18 cellular contexts compared by ENCODE assay signal in genomic region chr3:146164951-146165350, GRCh38. TPM values are rescaled to one million over a fixed set of nuclear protein-coding genes. Genes with fewer than 3 reads are reported as not detected.
DNase-seq lines count a peak whose midpoint lies in the region; ATAC-seq and TF ChIP-seq lines count a peak whose summit lies in the region.
"Had no signal": no experiment of that assay in that cellular context is flagged by ENCODE, and none has a peak within 500 bp of the region (broad histone marks: within the 10 kb centered on the region; RNA-seq: fewer than 3 reads in every experiment).

No MANE protein-coding gene starts in this region.

- H3F3A ChIP-seq in GM23248 (ENCODE audit: insufficient read depth), result peaks cover 62% of the 10 kb centered on the region

- no peak overlapping the region for H4K91ac ChIP-seq in trophoblast cell (ENCODE audit: low read depth, low read length)

- no peak for DNase-seq in GM23248
- DNase-seq in OCI-M1 (lab: John Stamatoyannopoulos, UW), result peak; percentile 42
- DNase-seq in esophagus muscularis mucosa (ENCODE audit: extremely low spot score), result no peak
- DNase-seq in trophoblast cell, result peak; percentile 31 to 63
- DNase-seq in effector memory CD4-positive, alpha-beta T cell, result no peak
- no peak for DNase-seq in NCI-H446 treated with DMSO at 0.1 percent for 48 hours (lab: John Stamatoyannopoulos, UW)
- DNase-seq in activated CD4-positive, alpha-beta T cell treated with anti-CD3 and anti-CD28 coated beads, Interleukin-2, amount 10 ng/mL, durations not matched to agents 24 days and 14 days, result no peak
- DNase-seq: kidney; natural killer cell; NCI-H2029; NK-92 treated with Interleukin-12 subunit alpha and Interleukin-12 subunit beta, amount 100 ng/mL, for 24 hours; WERI-Rb-1 had no signal

- H3K4me3 ChIP-seq in GM23248, result peak overlapping the region; percentile 36
- no peak overlapping the region for H3K4me3 ChIP-seq in esophagus muscularis mucosa
- H3K4me3 ChIP-seq in trophoblast cell (ENCODE audit: low read depth, low read length), result no peak overlapping the region
- no peak overlapping the region for H3K4me3 ChIP-seq in effector memory CD4-positive, alpha-beta T cell (ENCODE audit: insufficient read depth, low read depth, low read length, poor library complexity, severe bottlenecking)
- H3K4me3 ChIP-seq: BLaER1, HAP-1 had no signal

- H3K27me3 Mint-ChIP-seq in activated CD4-positive, alpha-beta T cell treated with anti-CD3 and anti-CD28 coated beads, Interleukin-2, amount 10 ng/mL, durations not matched to agents 24 days and 14 days, result peaks cover 47% of the 10 kb centered on the region

- no peak for TF ChIP-seq CTCF in esophagus muscularis mucosa (IDR thresholded peaks at IDR 0.05)

- H3K27me3 ChIP-seq in GM23248 (replicated peaks; ENCODE audit: insufficient read depth), result no peaks in the 10 kb centered on the region
- H3K27me3 ChIP-seq in esophagus muscularis mucosa, result no peaks in the 10 kb centered on the region
- H3K27me3 ChIP-seq in trophoblast cell (ENCODE audit: insufficient read depth, low read length), result no peaks in the 10 kb centered on the region
- H3K27me3 ChIP-seq in effector memory CD4-positive, alpha-beta T cell (replicated peaks; ENCODE audit: control insufficient read depth, insufficient read depth, low read length, poor library complexity, severe bottlenecking), result peaks cover 4% of the 10 kb centered on the region
- H3K27me3 ChIP-seq: BLaER1 had no signal

- peak overlapping the region; percentile 79 for H3K4me2 ChIP-seq in GM23248 (ENCODE audit: unreplicated experiment)
- H3K4me2 ChIP-seq in trophoblast cell (ENCODE audit: low read length), result no peak overlapping the region
- H3K4me2 ChIP-seq: BLaER1 had no signal

- peak overlapping the region; percentile 15 for H3K14ac ChIP-seq in trophoblast cell (ENCODE audit: low read length)

- no peak overlapping the region for H4K12ac ChIP-seq in trophoblast cell (ENCODE audit: low read depth, low read length)

- H3K9ac ChIP-seq in GM23248, result peak overlapping the region; percentile 47; the same call in 1 of the 2 replicates
- H3K9ac ChIP-seq in trophoblast cell (ENCODE audit: low read length), result no peak overlapping the region
- H3K9ac ChIP-seq: BLaER1 had no signal

- in situ Hi-C loops in GM23248 (cut with MboI), result loop anchor here (25.0 kb wide), 1 partner anchor 378 kb away; no protein-coding TSS in a partner anchor

- H3K4me3 Mint-ChIP-seq in activated CD4-positive, alpha-beta T cell treated with anti-CD3 and anti-CD28 coated beads, Interleukin-2, amount 10 ng/mL, durations not matched to agents 24 days and 14 days, result no peak overlapping the region
- H3K4me3 Mint-ChIP-seq: dendritic cell treated with granulocyte-macrophage colony-stimulating factor and Interleukin-4, amounts not matched to agents 40 ng/mL and 50 ng/mL, for 4 days; natural killer cell; stimulated activated naive CD8-positive, alpha-beta T cell treated with anti-CD3 and anti-CD28 coated beads, Interleukin-15, Interleukin-2, amounts not matched to agents 100 ng/mL and 50 ng/mL, for 24 hours had no signal

- peaks cover 16% of the 10 kb centered on the region for H3K79me1 ChIP-seq in trophoblast cell (ENCODE audit: low read length)

- no peak overlapping the region for H2AK5ac ChIP-seq in trophoblast cell (ENCODE audit: low read length)

- peak overlapping the region; percentile 91 for H3K27ac ChIP-seq in GM23248
- H3K27ac ChIP-seq in esophagus muscularis mucosa (replicated peaks in 1 of 4), result peak overlapping the region; percentile 64 to 97 (median 76)
- no peak overlapping the region for H3K27ac ChIP-seq in trophoblast cell (ENCODE audit: low read depth, low read length)
- H3K27ac ChIP-seq in effector memory CD4-positive, alpha-beta T cell (ENCODE audit: insufficient read depth, low read length, poor library complexity, severe bottlenecking), result no peak overlapping the region
- H3K27ac ChIP-seq: BLaER1, WERI-Rb-1 had no signal

- H3K79me2 ChIP-seq in GM23248 (ENCODE audit: insufficient read depth) (peaks cover 22% of the 10 kb centered on the region), trophoblast cell (ENCODE audit: control insufficient read depth, insufficient read depth, low read length, poor library complexity) (peaks cover 9% of the 10 kb centered on the region)

- WGBS in GM23248 (ENCODE audit: low coverage in 1 of 2, low lambda C conversion rate in 2 of 2, missing lambda C conversion rate in 2 of 2), 2 experiments, result 90 to 94% methylated on average over 2 of the region's 2 CpGs
- 77% methylated on average over 2 of the region's 2 CpGs for WGBS in esophagus muscularis mucosa
- WGBS in trophoblast cell (ENCODE audit: extremely low coverage, insufficient coverage, insufficient read length), result no CpG with 5 or more reads among the region's 2 CpGs

- H2BK120ac ChIP-seq in trophoblast cell (ENCODE audit: insufficient read depth, low read length, poor library complexity), result peak overlapping the region; percentile 17

- H2BK12ac ChIP-seq in trophoblast cell (ENCODE audit: low read length), result peak overlapping the region; percentile 30

- H3K36me3 ChIP-seq in GM23248 (ENCODE audit: low read depth) (no peaks in the 10 kb centered on the region), esophagus muscularis mucosa (no peaks in the 10 kb centered on the region), trophoblast cell (ENCODE audit: control insufficient read depth in 1 of 2, insufficient read depth in 2 of 2, low read length in 2 of 2) (no peaks in the 10 kb centered on the region)
- H3K36me3 ChIP-seq in effector memory CD4-positive, alpha-beta T cell (ENCODE audit: control insufficient read depth, insufficient read depth, low read length), result no peaks in the 10 kb centered on the region
- H3K36me3 ChIP-seq: BLaER1, HAP-1 had no signal

- H4K8ac ChIP-seq in trophoblast cell (ENCODE audit: low read depth, low read length), result peak overlapping the region; percentile 29

- no peak overlapping the region for H2AFZ ChIP-seq in GM23248
- H2AFZ ChIP-seq in trophoblast cell (ENCODE audit: insufficient read depth, low read length, poor library complexity), result peak overlapping the region; percentile 45

- intact Hi-C loops in esophagus muscularis mucosa (cut with DNase I), result no loop called here
- intact Hi-C loops in activated CD4-positive, alpha-beta T cell treated with anti-CD3 and anti-CD28 coated beads, Interleukin-2, amount 10 ng/mL, durations not matched to agents 24 days and 14 days (cut with micrococcal nuclease), result no loop called here

- no peak overlapping the region for H3K23ac ChIP-seq in trophoblast cell (ENCODE audit: low read length)

- no peak overlapping the region for H3K18ac ChIP-seq in trophoblast cell (ENCODE audit: low read length)

- TF ChIP-seq POLR2A in esophagus muscularis mucosa (IDR thresholded peaks at IDR 0.05; ENCODE audit: low read depth), result no peak

- no peak overlapping the region for H2BK5ac ChIP-seq in trophoblast cell (ENCODE audit: low read depth, low read length, poor library complexity)

- H3K9me3 ChIP-seq in GM23248 (ENCODE audit: low read depth) (no peaks in the 10 kb centered on the region), esophagus muscularis mucosa (no peaks in the 10 kb centered on the region), trophoblast cell (ENCODE audit: insufficient read depth, low read depth, low read length) (no peaks in the 10 kb centered on the region)
- no peaks in the 10 kb centered on the region for H3K9me3 ChIP-seq in effector memory CD4-positive, alpha-beta T cell (ENCODE audit: control insufficient read depth, low read length)
- H3K9me3 ChIP-seq: HAP-1 had no signal

- no peaks in the 10 kb centered on the region for H4K20me1 ChIP-seq in GM23248 (ENCODE audit: insufficient read depth)
- H4K20me1 ChIP-seq: BLaER1 had no signal

- H3K9me3 Mint-ChIP-seq in activated CD4-positive, alpha-beta T cell treated with anti-CD3 and anti-CD28 coated beads, Interleukin-2, amount 10 ng/mL, durations not matched to agents 24 days and 14 days, result no peaks in the 10 kb centered on the region
- H3K9me3 Mint-ChIP-seq: dendritic cell treated with granulocyte-macrophage colony-stimulating factor and Interleukin-4, amounts not matched to agents 40 ng/mL and 50 ng/mL, for 4 days had no signal

- H3K4me1 ChIP-seq in GM23248 (ENCODE audit: insufficient read depth), result peaks cover 57% of the 10 kb centered on the region
- H3K4me1 ChIP-seq in esophagus muscularis mucosa, result peaks cover 13 to 56% (median 54%) of the 10 kb centered on the region in 4 donors
- peaks cover 3 to 10% of the 10 kb centered on the region in 2 experiments for H3K4me1 ChIP-seq in trophoblast cell (ENCODE audit: control insufficient read depth in 1 of 2, insufficient read depth in 2 of 2, low read length in 2 of 2)
- H3K4me1 ChIP-seq in effector memory CD4-positive, alpha-beta T cell (ENCODE audit: control insufficient read depth, insufficient read depth, low read length, poor library complexity, severe bottlenecking), result no peaks in the 10 kb centered on the region
- H3K4me1 ChIP-seq: BLaER1 had no signal

- no peak overlapping the region for H3K27ac Mint-ChIP-seq in activated CD4-positive, alpha-beta T cell treated with anti-CD3 and anti-CD28 coated beads, Interleukin-2, amount 10 ng/mL, durations not matched to agents 24 days and 14 days
- H3K27ac Mint-ChIP-seq: dendritic cell treated with granulocyte-macrophage colony-stimulating factor and Interleukin-4, amounts not matched to agents 40 ng/mL and 50 ng/mL, for 4 days; natural killer cell; stimulated activated naive CD8-positive, alpha-beta T cell treated with anti-CD3 and anti-CD28 coated beads, Interleukin-15, Interleukin-2, amounts not matched to agents 100 ng/mL and 50 ng/mL, for 24 hours had no signal

- peaks cover 10% of the 10 kb centered on the region for H3K4me1 Mint-ChIP-seq in activated CD4-positive, alpha-beta T cell treated with anti-CD3 and anti-CD28 coated beads, Interleukin-2, amount 10 ng/mL, durations not matched to agents 24 days and 14 days

- no peak for TF ChIP-seq EP300 in esophagus muscularis mucosa (IDR thresholded peaks at IDR 0.05)

- no peaks in the 10 kb centered on the region for H3K36me3 Mint-ChIP-seq in activated CD4-positive, alpha-beta T cell treated with anti-CD3 and anti-CD28 coated beads, Interleukin-2, amount 10 ng/mL, durations not matched to agents 24 days and 14 days (ENCODE audit: low read depth)
- H3K36me3 Mint-ChIP-seq: natural killer cell had no signal

- H3K4ac ChIP-seq in trophoblast cell (ENCODE audit: low read depth, low read length), result no peak overlapping the region

- no peak for ATAC-seq in HG02938 (IDR thresholded peaks at IDR 0.05; ENCODE audit: unreplicated experiment)
- ATAC-seq: natural killer cell, sciatic nerve had no signal

- no peaks in the 10 kb centered on the region for H3K9me2 ChIP-seq in GM23248 (ENCODE audit: insufficient read depth)

RNA-seq across cellular contexts. Expression of gene PLOD2, which starts 4.0 kb away (rescaled TPM):
- 306 and 330 TPM in 2 replicates for total RNA-seq in GM23248 (2014; rRNA removed; shearing (Covaris generic))
- polyA plus RNA-seq in GM23248 (2016; fragmentation: Nextera tagmentation; extraction: Ambion mirVana), result 288 and 300 TPM in 2 replicates
- 10 to 100 TPM; 48.2 to 84.7 (median 54.9) TPM for total RNA-seq in esophagus muscularis mucosa
- polyA plus RNA-seq in trophoblast cell (2013), result 110 and 115 TPM in 2 replicates
- total RNA-seq in activated CD4-positive, alpha-beta T cell treated with anti-CD3 and anti-CD28 coated beads, Interleukin-2, amount 10 ng/mL, durations not matched to agents 24 days and 14 days, result 1.6 and 2.0 TPM in 2 replicates

Comparison
In these comparisons a context has a peak if more than half of its experiments do, and no peak if none do; other contexts are left out.
1. DNase-seq: peak in OCI-M1 (single experiment) and trophoblast cell (2 of 2); none in GM23248 (single experiment), esophagus muscularis mucosa (single experiment), effector memory CD4-positive, alpha-beta T cell (0 of 3), NCI-H446 treated with DMSO at 0.1 percent for 48 hours (single experiment) and activated CD4-positive, alpha-beta T cell treated with anti-CD3 and anti-CD28 coated beads, Interleukin-2, amount 10 ng/mL, durations not matched to agents 24 days and 14 days (single experiment).
2. H3K27ac ChIP-seq: peak in GM23248 (single experiment) and esophagus muscularis mucosa (4 of 4); none in trophoblast cell (single experiment) and effector memory CD4-positive, alpha-beta T cell (single experiment).
3. RNA of gene PLOD2, which starts 4.0 kb away (total RNA-seq): 306 to 330 TPM in GM23248 and 48.2 to 84.7 TPM in esophagus muscularis mucosa; 1.6 to 2.0 TPM in activated CD4-positive, alpha-beta T cell treated with anti-CD3 and anti-CD28 coated beads, Interleukin-2, amount 10 ng/mL, durations not matched to agents 24 days and 14 days; every median in the first group is over 10 times any median in the second.